In the genomic region with DNA sequence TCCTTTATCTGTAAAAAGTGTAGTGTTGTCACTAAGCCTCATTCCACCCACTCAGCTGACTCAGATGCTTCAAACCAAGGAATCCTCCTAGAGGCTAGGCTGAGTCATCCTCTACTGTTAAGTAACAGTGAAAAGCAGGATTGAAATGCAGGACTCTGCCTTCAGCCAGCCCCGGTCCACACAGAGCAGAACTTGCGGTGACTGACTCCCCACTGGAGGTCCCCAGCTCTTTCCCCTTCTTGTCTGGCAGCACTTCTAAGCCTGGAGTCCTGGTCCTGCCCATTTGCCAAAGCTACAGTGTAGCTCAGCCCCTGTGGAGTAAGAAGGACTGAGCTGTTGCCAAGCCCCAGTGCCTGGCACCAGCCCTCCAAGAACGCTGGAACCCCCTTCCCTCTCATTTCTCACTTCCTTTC, we compare ENCODE assay signal across 1 cellular context.
TF ChIP-seq lines count a peak whose summit lies in the region.

No MANE protein-coding gene starts in this region.

TF ChIP-seq in K562, 482 proteins besides CTCF, POLR2A, EP300 and RAD21 (continued from another document and continues in another):
- TF ChIP-seq, protein P1, sequence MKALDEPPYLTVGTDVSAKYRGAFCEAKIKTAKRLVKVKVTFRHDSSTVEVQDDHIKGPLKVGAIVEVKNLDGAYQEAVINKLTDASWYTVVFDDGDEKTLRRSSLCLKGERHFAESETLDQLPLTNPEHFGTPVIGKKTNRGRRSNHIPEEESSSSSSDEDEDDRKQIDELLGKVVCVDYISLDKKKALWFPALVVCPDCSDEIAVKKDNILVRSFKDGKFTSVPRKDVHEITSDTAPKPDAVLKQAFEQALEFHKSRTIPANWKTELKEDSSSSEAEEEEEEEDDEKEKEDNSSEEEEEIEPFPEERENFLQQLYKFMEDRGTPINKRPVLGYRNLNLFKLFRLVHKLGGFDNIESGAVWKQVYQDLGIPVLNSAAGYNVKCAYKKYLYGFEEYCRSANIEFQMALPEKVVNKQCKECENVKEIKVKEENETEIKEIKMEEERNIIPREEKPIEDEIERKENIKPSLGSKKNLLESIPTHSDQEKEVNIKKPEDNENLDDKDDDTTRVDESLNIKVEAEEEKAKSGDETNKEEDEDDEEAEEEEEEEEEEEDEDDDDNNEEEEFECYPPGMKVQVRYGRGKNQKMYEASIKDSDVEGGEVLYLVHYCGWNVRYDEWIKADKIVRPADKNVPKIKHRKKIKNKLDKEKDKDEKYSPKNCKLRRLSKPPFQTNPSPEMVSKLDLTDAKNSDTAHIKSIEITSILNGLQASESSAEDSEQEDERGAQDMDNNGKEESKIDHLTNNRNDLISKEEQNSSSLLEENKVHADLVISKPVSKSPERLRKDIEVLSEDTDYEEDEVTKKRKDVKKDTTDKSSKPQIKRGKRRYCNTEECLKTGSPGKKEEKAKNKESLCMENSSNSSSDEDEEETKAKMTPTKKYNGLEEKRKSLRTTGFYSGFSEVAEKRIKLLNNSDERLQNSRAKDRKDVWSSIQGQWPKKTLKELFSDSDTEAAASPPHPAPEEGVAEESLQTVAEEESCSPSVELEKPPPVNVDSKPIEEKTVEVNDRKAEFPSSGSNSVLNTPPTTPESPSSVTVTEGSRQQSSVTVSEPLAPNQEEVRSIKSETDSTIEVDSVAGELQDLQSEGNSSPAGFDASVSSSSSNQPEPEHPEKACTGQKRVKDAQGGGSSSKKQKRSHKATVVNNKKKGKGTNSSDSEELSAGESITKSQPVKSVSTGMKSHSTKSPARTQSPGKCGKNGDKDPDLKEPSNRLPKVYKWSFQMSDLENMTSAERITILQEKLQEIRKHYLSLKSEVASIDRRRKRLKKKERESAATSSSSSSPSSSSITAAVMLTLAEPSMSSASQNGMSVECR (CRISPR knock-in tag; IDR thresholded peaks at IDR 0.05): no peak
- peak; percentile 17; the same call in 1 of the 2 replicates for TF ChIP-seq ZNF316 (IDR thresholded peaks at IDR 0.05)
- no peak for TF ChIP-seq TAF1 (IDR thresholded peaks at IDR 0.05; ENCODE audit: control insufficient read depth, extremely low read depth, insufficient read depth, low read length, severe bottlenecking)
- TF ChIP-seq, protein P2, sequence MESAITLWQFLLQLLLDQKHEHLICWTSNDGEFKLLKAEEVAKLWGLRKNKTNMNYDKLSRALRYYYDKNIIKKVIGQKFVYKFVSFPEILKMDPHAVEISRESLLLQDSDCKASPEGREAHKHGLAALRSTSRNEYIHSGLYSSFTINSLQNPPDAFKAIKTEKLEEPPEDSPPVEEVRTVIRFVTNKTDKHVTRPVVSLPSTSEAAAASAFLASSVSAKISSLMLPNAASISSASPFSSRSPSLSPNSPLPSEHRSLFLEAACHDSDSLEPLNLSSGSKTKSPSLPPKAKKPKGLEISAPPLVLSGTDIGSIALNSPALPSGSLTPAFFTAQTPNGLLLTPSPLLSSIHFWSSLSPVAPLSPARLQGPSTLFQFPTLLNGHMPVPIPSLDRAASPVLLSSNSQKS (CRISPR knock-in tag; IDR thresholded peaks at IDR 0.05): no peak
- TF ChIP-seq, protein P3, sequence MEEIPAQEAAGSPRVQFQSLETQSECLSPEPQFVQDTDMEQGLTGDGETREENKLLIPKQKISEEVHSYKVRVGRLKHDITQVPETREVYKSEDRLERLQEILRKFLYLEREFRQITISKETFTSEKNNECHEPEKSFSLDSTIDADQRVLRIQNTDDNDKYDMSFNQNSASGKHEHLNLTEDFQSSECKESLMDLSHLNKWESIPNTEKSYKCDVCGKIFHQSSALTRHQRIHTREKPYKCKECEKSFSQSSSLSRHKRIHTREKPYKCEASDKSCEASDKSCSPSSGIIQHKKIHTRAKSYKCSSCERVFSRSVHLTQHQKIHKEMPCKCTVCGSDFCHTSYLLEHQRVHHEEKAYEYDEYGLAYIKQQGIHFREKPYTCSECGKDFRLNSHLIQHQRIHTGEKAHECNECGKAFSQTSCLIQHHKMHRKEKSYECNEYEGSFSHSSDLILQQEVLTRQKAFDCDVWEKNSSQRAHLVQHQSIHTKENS (CRISPR knock-in tag; IDR thresholded peaks at IDR 0.05): no peak
- peak; percentile 93 for TF ChIP-seq JUN (IDR thresholded peaks at IDR 0.05; ENCODE audit: borderline replicate concordance, low read depth, low read length)
- TF ChIP-seq JUN (CRISPR knock-in tag; IDR thresholded peaks at IDR 0.05; ENCODE audit: borderline replicate concordance): peak; percentile 64; the same call in 1 of the 2 replicates
- TF ChIP-seq, protein P4, sequence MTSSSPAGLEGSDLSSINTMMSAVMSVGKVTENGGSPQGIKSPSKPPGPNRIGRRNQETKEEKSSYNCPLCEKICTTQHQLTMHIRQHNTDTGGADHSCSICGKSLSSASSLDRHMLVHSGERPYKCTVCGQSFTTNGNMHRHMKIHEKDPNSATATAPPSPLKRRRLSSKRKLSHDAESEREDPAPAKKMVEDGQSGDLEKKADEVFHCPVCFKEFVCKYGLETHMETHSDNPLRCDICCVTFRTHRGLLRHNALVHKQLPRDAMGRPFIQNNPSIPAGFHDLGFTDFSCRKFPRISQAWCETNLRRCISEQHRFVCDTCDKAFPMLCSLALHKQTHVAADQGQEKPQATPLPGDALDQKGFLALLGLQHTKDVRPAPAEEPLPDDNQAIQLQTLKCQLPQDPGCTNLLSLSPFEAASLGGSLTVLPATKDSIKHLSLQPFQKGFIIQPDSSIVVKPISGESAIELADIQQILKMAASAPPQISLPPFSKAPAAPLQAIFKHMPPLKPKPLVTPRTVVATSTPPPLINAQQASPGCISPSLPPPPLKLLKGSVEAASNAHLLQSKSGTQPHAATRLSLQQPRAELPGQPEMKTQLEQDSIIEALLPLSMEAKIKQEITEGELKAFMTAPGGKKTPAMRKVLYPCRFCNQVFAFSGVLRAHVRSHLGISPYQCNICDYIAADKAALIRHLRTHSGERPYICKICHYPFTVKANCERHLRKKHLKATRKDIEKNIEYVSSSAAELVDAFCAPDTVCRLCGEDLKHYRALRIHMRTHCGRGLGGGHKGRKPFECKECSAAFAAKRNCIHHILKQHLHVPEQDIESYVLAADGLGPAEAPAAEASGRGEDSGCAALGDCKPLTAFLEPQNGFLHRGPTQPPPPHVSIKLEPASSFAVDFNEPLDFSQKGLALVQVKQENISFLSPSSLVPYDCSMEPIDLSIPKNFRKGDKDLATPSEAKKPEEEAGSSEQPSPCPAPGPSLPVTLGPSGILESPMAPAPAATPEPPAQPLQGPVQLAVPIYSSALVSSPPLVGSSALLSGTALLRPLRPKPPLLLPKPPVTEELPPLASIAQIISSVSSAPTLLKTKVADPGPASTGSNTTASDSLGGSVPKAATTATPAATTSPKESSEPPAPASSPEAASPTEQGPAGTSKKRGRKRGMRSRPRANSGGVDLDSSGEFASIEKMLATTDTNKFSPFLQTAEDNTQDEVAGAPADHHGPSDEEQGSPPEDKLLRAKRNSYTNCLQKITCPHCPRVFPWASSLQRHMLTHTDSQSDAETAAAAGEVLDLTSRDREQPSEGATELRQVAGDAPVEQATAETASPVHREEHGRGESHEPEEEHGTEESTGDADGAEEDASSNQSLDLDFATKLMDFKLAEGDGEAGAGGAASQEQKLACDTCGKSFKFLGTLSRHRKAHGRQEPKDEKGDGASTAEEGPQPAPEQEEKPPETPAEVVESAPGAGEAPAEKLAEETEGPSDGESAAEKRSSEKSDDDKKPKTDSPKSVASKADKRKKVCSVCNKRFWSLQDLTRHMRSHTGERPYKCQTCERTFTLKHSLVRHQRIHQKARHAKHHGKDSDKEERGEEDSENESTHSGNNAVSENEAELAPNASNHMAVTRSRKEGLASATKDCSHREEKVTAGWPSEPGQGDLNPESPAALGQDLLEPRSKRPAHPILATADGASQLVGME (CRISPR knock-in tag; IDR thresholded peaks at IDR 0.05): no peak
- TF ChIP-seq, protein P5, sequence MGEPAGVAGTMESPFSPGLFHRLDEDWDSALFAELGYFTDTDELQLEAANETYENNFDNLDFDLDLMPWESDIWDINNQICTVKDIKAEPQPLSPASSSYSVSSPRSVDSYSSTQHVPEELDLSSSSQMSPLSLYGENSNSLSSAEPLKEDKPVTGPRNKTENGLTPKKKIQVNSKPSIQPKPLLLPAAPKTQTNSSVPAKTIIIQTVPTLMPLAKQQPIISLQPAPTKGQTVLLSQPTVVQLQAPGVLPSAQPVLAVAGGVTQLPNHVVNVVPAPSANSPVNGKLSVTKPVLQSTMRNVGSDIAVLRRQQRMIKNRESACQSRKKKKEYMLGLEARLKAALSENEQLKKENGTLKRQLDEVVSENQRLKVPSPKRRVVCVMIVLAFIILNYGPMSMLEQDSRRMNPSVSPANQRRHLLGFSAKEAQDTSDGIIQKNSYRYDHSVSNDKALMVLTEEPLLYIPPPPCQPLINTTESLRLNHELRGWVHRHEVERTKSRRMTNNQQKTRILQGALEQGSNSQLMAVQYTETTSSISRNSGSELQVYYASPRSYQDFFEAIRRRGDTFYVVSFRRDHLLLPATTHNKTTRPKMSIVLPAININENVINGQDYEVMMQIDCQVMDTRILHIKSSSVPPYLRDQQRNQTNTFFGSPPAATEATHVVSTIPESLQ (CRISPR knock-in tag; IDR thresholded peaks at IDR 0.05): no peak
- no peak for TF ChIP-seq ZNF197 (CRISPR knock-in tag; IDR thresholded peaks at IDR 0.05; ENCODE audit: low read depth)
- no peak for TF ChIP-seq FIP1L1 (IDR thresholded peaks at IDR 0.05; ENCODE audit: low read depth, low read length, poor library complexity, severe bottlenecking)
- TF ChIP-seq ZNF76 (CRISPR knock-in tag; IDR thresholded peaks at IDR 0.05; ENCODE audit: borderline replicate concordance): no peak
- TF ChIP-seq, protein P6, sequence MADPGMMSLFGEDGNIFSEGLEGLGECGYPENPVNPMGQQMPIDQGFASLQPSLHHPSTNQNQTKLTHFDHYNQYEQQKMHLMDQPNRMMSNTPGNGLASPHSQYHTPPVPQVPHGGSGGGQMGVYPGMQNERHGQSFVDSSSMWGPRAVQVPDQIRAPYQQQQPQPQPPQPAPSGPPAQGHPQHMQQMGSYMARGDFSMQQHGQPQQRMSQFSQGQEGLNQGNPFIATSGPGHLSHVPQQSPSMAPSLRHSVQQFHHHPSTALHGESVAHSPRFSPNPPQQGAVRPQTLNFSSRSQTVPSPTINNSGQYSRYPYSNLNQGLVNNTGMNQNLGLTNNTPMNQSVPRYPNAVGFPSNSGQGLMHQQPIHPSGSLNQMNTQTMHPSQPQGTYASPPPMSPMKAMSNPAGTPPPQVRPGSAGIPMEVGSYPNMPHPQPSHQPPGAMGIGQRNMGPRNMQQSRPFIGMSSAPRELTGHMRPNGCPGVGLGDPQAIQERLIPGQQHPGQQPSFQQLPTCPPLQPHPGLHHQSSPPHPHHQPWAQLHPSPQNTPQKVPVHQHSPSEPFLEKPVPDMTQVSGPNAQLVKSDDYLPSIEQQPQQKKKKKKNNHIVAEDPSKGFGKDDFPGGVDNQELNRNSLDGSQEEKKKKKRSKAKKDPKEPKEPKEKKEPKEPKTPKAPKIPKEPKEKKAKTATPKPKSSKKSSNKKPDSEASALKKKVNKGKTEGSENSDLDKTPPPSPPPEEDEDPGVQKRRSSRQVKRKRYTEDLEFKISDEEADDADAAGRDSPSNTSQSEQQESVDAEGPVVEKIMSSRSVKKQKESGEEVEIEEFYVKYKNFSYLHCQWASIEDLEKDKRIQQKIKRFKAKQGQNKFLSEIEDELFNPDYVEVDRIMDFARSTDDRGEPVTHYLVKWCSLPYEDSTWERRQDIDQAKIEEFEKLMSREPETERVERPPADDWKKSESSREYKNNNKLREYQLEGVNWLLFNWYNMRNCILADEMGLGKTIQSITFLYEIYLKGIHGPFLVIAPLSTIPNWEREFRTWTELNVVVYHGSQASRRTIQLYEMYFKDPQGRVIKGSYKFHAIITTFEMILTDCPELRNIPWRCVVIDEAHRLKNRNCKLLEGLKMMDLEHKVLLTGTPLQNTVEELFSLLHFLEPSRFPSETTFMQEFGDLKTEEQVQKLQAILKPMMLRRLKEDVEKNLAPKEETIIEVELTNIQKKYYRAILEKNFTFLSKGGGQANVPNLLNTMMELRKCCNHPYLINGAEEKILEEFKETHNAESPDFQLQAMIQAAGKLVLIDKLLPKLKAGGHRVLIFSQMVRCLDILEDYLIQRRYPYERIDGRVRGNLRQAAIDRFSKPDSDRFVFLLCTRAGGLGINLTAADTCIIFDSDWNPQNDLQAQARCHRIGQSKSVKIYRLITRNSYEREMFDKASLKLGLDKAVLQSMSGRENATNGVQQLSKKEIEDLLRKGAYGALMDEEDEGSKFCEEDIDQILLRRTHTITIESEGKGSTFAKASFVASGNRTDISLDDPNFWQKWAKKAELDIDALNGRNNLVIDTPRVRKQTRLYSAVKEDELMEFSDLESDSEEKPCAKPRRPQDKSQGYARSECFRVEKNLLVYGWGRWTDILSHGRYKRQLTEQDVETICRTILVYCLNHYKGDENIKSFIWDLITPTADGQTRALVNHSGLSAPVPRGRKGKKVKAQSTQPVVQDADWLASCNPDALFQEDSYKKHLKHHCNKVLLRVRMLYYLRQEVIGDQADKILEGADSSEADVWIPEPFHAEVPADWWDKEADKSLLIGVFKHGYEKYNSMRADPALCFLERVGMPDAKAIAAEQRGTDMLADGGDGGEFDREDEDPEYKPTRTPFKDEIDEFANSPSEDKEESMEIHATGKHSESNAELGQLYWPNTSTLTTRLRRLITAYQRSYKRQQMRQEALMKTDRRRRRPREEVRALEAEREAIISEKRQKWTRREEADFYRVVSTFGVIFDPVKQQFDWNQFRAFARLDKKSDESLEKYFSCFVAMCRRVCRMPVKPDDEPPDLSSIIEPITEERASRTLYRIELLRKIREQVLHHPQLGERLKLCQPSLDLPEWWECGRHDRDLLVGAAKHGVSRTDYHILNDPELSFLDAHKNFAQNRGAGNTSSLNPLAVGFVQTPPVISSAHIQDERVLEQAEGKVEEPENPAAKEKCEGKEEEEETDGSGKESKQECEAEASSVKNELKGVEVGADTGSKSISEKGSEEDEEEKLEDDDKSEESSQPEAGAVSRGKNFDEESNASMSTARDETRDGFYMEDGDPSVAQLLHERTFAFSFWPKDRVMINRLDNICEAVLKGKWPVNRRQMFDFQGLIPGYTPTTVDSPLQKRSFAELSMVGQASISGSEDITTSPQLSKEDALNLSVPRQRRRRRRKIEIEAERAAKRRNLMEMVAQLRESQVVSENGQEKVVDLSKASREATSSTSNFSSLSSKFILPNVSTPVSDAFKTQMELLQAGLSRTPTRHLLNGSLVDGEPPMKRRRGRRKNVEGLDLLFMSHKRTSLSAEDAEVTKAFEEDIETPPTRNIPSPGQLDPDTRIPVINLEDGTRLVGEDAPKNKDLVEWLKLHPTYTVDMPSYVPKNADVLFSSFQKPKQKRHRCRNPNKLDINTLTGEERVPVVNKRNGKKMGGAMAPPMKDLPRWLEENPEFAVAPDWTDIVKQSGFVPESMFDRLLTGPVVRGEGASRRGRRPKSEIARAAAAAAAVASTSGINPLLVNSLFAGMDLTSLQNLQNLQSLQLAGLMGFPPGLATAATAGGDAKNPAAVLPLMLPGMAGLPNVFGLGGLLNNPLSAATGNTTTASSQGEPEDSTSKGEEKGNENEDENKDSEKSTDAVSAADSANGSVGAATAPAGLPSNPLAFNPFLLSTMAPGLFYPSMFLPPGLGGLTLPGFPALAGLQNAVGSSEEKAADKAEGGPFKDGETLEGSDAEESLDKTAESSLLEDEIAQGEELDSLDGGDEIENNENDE (IDR thresholded peaks at IDR 0.05; ENCODE audit: low read depth, low read length): no peak
- TF ChIP-seq, protein P7, sequence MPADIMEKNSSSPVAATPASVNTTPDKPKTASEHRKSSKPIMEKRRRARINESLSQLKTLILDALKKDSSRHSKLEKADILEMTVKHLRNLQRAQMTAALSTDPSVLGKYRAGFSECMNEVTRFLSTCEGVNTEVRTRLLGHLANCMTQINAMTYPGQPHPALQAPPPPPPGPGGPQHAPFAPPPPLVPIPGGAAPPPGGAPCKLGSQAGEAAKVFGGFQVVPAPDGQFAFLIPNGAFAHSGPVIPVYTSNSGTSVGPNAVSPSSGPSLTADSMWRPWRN (IDR thresholded peaks at IDR 0.05; ENCODE audit: low read depth): no peak
- no peak for TF ChIP-seq GABPA (tag; conservative IDR thresholded peaks at IDR 0.05; ENCODE audit: low read depth)
- TF ChIP-seq ZNF696 (CRISPR knock-in tag; conservative IDR thresholded peaks at IDR 0.05): no peak
- no peak for TF ChIP-seq ZNF444 (CRISPR knock-in tag; IDR thresholded peaks at IDR 0.05)
